Comparison of ENCODE assay signal across 6 cellular contexts in genomic region chr6:27378406-27378805, GRCh38. TPM values are rescaled to one million over a fixed set of nuclear protein-coding genes. Genes with fewer than 3 reads are reported as not detected.
DNase-seq lines count a peak whose midpoint lies in the region; ATAC-seq and TF ChIP-seq lines count a peak whose summit lies in the region.
"Not testable (repeated sequence)": the region's sequence is repeated elsewhere in the genome, so short reads cannot be mapped to it uniquely, and the experiment has no call there.

No MANE protein-coding gene starts in this region.

- H4K8ac ChIP-seq in H9 (replicated peaks; ENCODE audit: insufficient read length, low read depth, low read length); mesendoderm (ENCODE audit: low read depth, low read length): not testable (repeated sequence)

- not testable (repeated sequence) for H4K5ac ChIP-seq in H9 (ENCODE audit: insufficient read length, low read depth, low read length); mesendoderm (ENCODE audit: low read length)

- H3K27ac Mint-ChIP-seq in H9: peak overlapping the region; percentile 5 to 96 (median 74); a peak in 3 of 7 replicates
- H3K27ac Mint-ChIP-seq in WTC11: peak overlapping the region; percentile 94
- H3K27ac Mint-ChIP-seq in endodermal cell: peak overlapping the region; percentile 77

- H3K14ac ChIP-seq in H9 (ENCODE audit: insufficient read depth, low read length): not testable (repeated sequence)

- H3K9ac ChIP-seq in H9 (ENCODE audit: extremely low read depth, insufficient read length, low read length); endodermal cell (ENCODE audit: extremely low read depth, low read length, poor library complexity, severe bottlenecking); mesendoderm (ENCODE audit: low read length): not testable (repeated sequence)
- peak overlapping the region; percentile 35 for H3K9ac ChIP-seq in HUES6 (ENCODE audit: low read length)

- not testable (repeated sequence) for H3K23me2 ChIP-seq in H9 (ENCODE audit: insufficient read length, low read depth, low read length, poor library complexity, severe bottlenecking)

- not testable (repeated sequence) for H2AFZ ChIP-seq in H9 (ENCODE audit: low read length)

- not testable (repeated sequence) for H3K4ac ChIP-seq in H9 (ENCODE audit: low read depth, low read length)
- peak overlapping the region; percentile 64 for H3K4ac ChIP-seq in mesendoderm (ENCODE audit: low read depth, low read length)

- H2AK5ac ChIP-seq in H9 (ENCODE audit: insufficient read length, low read length); mesendoderm (ENCODE audit: low read length): not testable (repeated sequence)

- peak overlapping the region; percentile 27 for H3K27ac ChIP-seq in H9 (ENCODE audit: insufficient read length, low read depth, low read length)
- H3K27ac ChIP-seq in HUES6 (ENCODE audit: low read depth, low read length): peak overlapping the region; percentile 87; the same call in 1 of the 2 replicates
- H3K27ac ChIP-seq in endodermal cell (ENCODE audit: low read depth, low read length): not testable (repeated sequence)
- peak overlapping the region; percentile 12 for H3K27ac ChIP-seq in mesendoderm (ENCODE audit: low read depth, low read length)

- H3K4me1 ChIP-seq in H9 (ENCODE audit: insufficient read depth, low read length); endodermal cell (ENCODE audit: control insufficient read depth, insufficient read depth, low read length): not testable (repeated sequence)
- H3K4me1 ChIP-seq in HUES6 (ENCODE audit: control insufficient read depth, insufficient read depth, low read length): peaks cover 48% of the 10 kb centered on the region
- H3K4me1 ChIP-seq in mesendoderm (ENCODE audit: control insufficient read depth, low read depth, low read length): peaks cover 11% of the 10 kb centered on the region

- H3K4me3 Mint-ChIP-seq in H9 (peak overlapping the region; percentile 5 to 33; a peak in 2 of 5 replicates), WTC11 (0 out of 2 replicates have a peak overlapping the region, but pooled peaks have one; percentile 4), endodermal cell (peak overlapping the region; percentile 32)

- H4K20me1 ChIP-seq in H9 (ENCODE audit: control insufficient read depth, insufficient read depth, insufficient read length): not testable (repeated sequence)

- H4K91ac ChIP-seq in H9 (ENCODE audit: insufficient read length, low read depth, low read length): not testable (repeated sequence)

- H3K79me1 ChIP-seq in H9 (ENCODE audit: insufficient read depth, low read depth, low read length, poor library complexity, severe bottlenecking); mesendoderm (ENCODE audit: low read length): not testable (repeated sequence)

- H3K9me3 Mint-ChIP-seq in H9 (peaks cover 13 to 16% of the 10 kb centered on the region in 2 experiments), WTC11 (peaks cover 23% of the 10 kb centered on the region), endodermal cell (peaks cover 29% of the 10 kb centered on the region)

- H3K4me1 Mint-ChIP-seq in H9 (peaks cover 43 to 55% of the 10 kb centered on the region in 2 experiments), WTC11 (peaks cover 61% of the 10 kb centered on the region), endodermal cell (peaks cover 43% of the 10 kb centered on the region)

- not testable (repeated sequence) for H3K79me2 ChIP-seq in H9 (ENCODE audit: insufficient read depth, low read length); mesendoderm (ENCODE audit: control insufficient read depth, insufficient read depth, low read length)

- H2BK12ac ChIP-seq in H9 (ENCODE audit: insufficient read length, low read depth, low read length): not testable (repeated sequence)

- not testable (repeated sequence) for H3K36me3 Mint-ChIP-seq in H9 (ENCODE audit: insufficient read depth in 1 of 3, low read depth in 3 of 3); endodermal cell (ENCODE audit: low read depth)
- peaks cover 20% of the 10 kb centered on the region for H3K36me3 Mint-ChIP-seq in WTC11

- not testable (repeated sequence) for H2BK120ac ChIP-seq in H9 (ENCODE audit: low read depth, low read length, poor library complexity, severe bottlenecking)
- H2BK120ac ChIP-seq in mesendoderm (ENCODE audit: low read depth, low read length): peak overlapping the region; percentile 90

- not testable (repeated sequence) for TF ChIP-seq CTCF in H9 (conservative IDR thresholded peaks at IDR 0.05); WTC11 (IDR thresholded peaks at IDR 0.05); endodermal cell (conservative IDR thresholded peaks at IDR 0.05)

- not testable (repeated sequence) for H2BK5ac ChIP-seq in H9 (ENCODE audit: insufficient read length, low read length); mesendoderm (ENCODE audit: low read length)

- not testable (repeated sequence) for H3K56ac ChIP-seq in H9 (ENCODE audit: insufficient read length, low read depth, low read length); mesendoderm (ENCODE audit: low read length)

- POLR2A ChIA-PET in WTC11 (lab: Charles Lee): not testable (repeated sequence)

- not testable (repeated sequence) for H3K36me3 ChIP-seq in HUES6 (ENCODE audit: control insufficient read depth, insufficient read depth, low read length); endodermal cell (ENCODE audit: control insufficient read depth, insufficient read depth, low read length); mesendoderm (ENCODE audit: control insufficient read depth, insufficient read depth, low read length)

- CTCF ChIA-PET in WTC11 (lab: Charles Lee): not testable (repeated sequence)

- not testable (repeated sequence) for H2BK20ac ChIP-seq in H9 (ENCODE audit: low read depth, low read length, poor library complexity, severe bottlenecking)

- not testable (repeated sequence) for H3K27me3 Mint-ChIP-seq in H9 (ENCODE audit: low read depth); WTC11 (ENCODE audit: low read depth); endodermal cell (ENCODE audit: insufficient read depth)

- H3K23ac ChIP-seq in H9 (ENCODE audit: insufficient read length, low read depth, low read length); mesendoderm (ENCODE audit: low read length): not testable (repeated sequence)

- not testable (repeated sequence) for H3K4me2 ChIP-seq in H9 (ENCODE audit: insufficient read depth, insufficient read length, low read length); mesendoderm (ENCODE audit: low read length)

- H3T11ph ChIP-seq in H9 (ENCODE audit: low read length): not testable (repeated sequence)

- not testable (repeated sequence) for H3K18ac ChIP-seq in H9 (ENCODE audit: insufficient read length, low read depth, low read length); mesendoderm (ENCODE audit: low read length)

- not testable (repeated sequence) for ATAC-seq in WTC11

- not testable (repeated sequence) for H3K27me3 ChIP-seq in H9 (ENCODE audit: insufficient read depth, low read length); HUES6 (ENCODE audit: control insufficient read depth, insufficient read depth, low read length); endodermal cell (ENCODE audit: control insufficient read depth, insufficient read depth, low read length, poor library complexity, severe bottlenecking); mesendoderm (ENCODE audit: insufficient read depth, low read length, poor library complexity)

- WGBS in H9 (ENCODE audit: extremely low coverage, insufficient read length, low lambda C conversion rate): no CpG with 5 or more reads among the region's 4 CpGs
- 29 to 39% methylated on average over 2 to 4 of the region's 4 CpGs for WGBS in endodermal cell (ENCODE audit: insufficient coverage in 1 of 2, insufficient read length in 1 of 2), 2 experiments
- no CpG with 5 or more reads among the region's 4 CpGs for WGBS in mesendoderm (ENCODE audit: extremely low coverage, insufficient coverage, low lambda C conversion rate)

- H3K4me3 ChIP-seq in HUES6 (ENCODE audit: low read depth, low read length); endodermal cell (ENCODE audit: low read length); mesendoderm (ENCODE audit: low read length): not testable (repeated sequence)

- not testable (repeated sequence) for H3K9me3 ChIP-seq in H9 (ENCODE audit: control insufficient read depth, low read depth, low read length); endodermal cell (ENCODE audit: control insufficient read depth, low read length)
- peaks cover 14% of the 10 kb centered on the region for H3K9me3 ChIP-seq in HUES6 (ENCODE audit: control insufficient read depth, insufficient read depth, low read depth, low read length)

- peak; percentile 32 for DNase-seq in ELF-1 (ENCODE audit: low read depth, low spot score)
- DNase-seq in H9: peak; percentile 40
- not testable (repeated sequence) for DNase-seq in WTC11 (ENCODE audit: low spot score)
- peak; percentile 69 for DNase-seq in endodermal cell
- peak; percentile 74 for DNase-seq in mesendoderm

- not testable (repeated sequence) for H2BK15ac ChIP-seq in H9 (ENCODE audit: low read depth, low read length); mesendoderm (replicated peaks; ENCODE audit: low read depth)

RNA-seq across cellular contexts. Expression of gene ZNF391, which starts 10.2 kb away (rescaled TPM):
- total RNA-seq in H9 (2021) (4.4 and 5.4 TPM in 2 replicates), WTC11 (2021) (9.4 to 11.5 TPM (median 11.3 TPM) in 3 replicates), endodermal cell (1 to 10 TPM; 8.6 to 9.2 TPM)
- 9.3 TPM for polyA plus RNA-seq in endodermal cell (2013, experiment 1 of 2)
- polyA plus RNA-seq in endodermal cell (2013, experiment 2 of 2): 7.8 TPM
- polyA plus RNA-seq in mesendoderm (2013, experiment 1 of 2): 14.4 TPM
- 14.2 TPM for polyA plus RNA-seq in mesendoderm (2013, experiment 2 of 2)
